ENCODE assay signal across 8 cellular contexts in genomic region chr2:96011129-96011455, GRCh38. TPM values are rescaled to one million over a fixed set of nuclear protein-coding genes. Genes with fewer than 3 reads are reported as not detected.
DNase-seq lines count a peak whose midpoint lies in the region; ATAC-seq and TF ChIP-seq lines count a peak whose summit lies in the region.
"Not testable (repeated sequence)": the region's sequence is repeated elsewhere in the genome, so short reads cannot be mapped to it uniquely, and the experiment has no call there.

No MANE protein-coding gene starts in this region.

- not testable (repeated sequence) for H3K4me3 ChIP-seq in KMS-11 (IDR thresholded peaks at IDR 0.05; ENCODE audit: insufficient read depth, low read depth, low read length); cardiac fibroblast (replicated peaks in 1 of 2; ENCODE audit: low read depth in 2 of 2, low read length in 2 of 2); right cardiac atrium (ENCODE audit: low read length); osteoblast (ENCODE audit: insufficient read depth, low read length); upper lobe of left lung

- TF ChIP-seq POLR2A in upper lobe of left lung (IDR thresholded peaks at IDR 0.05): not testable (repeated sequence)

- not testable (repeated sequence) for H3K9ac ChIP-seq in KMS-11

- POLR2A ChIA-PET in GM10248 (lab: Yijun Ruan, JAX): not testable (repeated sequence)

- not testable (repeated sequence) for DNase-seq in GM10248 (ENCODE audit: extremely low spot score); osteoblast (ENCODE audit: insufficient read length, low spot score, missing footprints)
- DNase-seq in HCEC 1CT (peak; percentile 34), cardiac fibroblast (ENCODE audit: low read depth in 2 of 2) (peak; percentile 15 to 24), right cardiac atrium (peak in 2 of 3 donors; percentile 63 to 70), upper lobe of left lung (peak in 1 of 2 donors; percentile 57)
- peak; percentile 38 for DNase-seq in activated CD4-positive, alpha-beta T cell treated with anti-CD3 and anti-CD28 coated beads for 48 hours

- intact Hi-C loops in right cardiac atrium (cut with DNase I): not testable (repeated sequence)

- not testable (repeated sequence) for H3K4me2 ChIP-seq in KMS-11; osteoblast (ENCODE audit: insufficient read depth, low read length)

- not testable (repeated sequence) for TF ChIP-seq EP300 in upper lobe of left lung (IDR thresholded peaks at IDR 0.05)

- WGBS in right cardiac atrium: 48% methylated on average over 4 of the region's 4 CpGs
- WGBS in upper lobe of left lung, 2 donors: 21 to 32% methylated on average over 3 to 4 of the region's 4 CpGs

- H3K27me3 ChIP-seq in KMS-11 (ENCODE audit: insufficient read depth, low read depth); right cardiac atrium (ENCODE audit: control insufficient read depth, insufficient read depth); upper lobe of left lung: not testable (repeated sequence)
- H3K27me3 ChIP-seq in osteoblast (ENCODE audit: insufficient read depth, low read length): peaks cover 10% of the 10 kb centered on the region

- CTCF ChIA-PET in GM10248 (lab: Yijun Ruan, JAX): not testable (repeated sequence)

- not testable (repeated sequence) for H3K79me2 ChIP-seq in KMS-11 (ENCODE audit: insufficient read depth, low read depth); osteoblast (ENCODE audit: insufficient read depth, low read length)

- H4K20me1 ChIP-seq in KMS-11 (ENCODE audit: insufficient read depth); osteoblast (ENCODE audit: insufficient read depth, low read length): not testable (repeated sequence)

- not testable (repeated sequence) for H3K9me3 ChIP-seq in right cardiac atrium (ENCODE audit: control insufficient read depth, low read length); osteoblast (ENCODE audit: low read depth, low read length); upper lobe of left lung

- not testable (repeated sequence) for H3K36me3 ChIP-seq in KMS-11 (ENCODE audit: insufficient read depth); osteoblast (ENCODE audit: insufficient read depth, low read length); upper lobe of left lung

- H2AFZ ChIP-seq in KMS-11 (ENCODE audit: low read depth): peak overlapping the region; percentile 26; the same call in 1 of the 2 replicates
- H2AFZ ChIP-seq in osteoblast (ENCODE audit: low read length): not testable (repeated sequence)

- not testable (repeated sequence) for H3K27ac ChIP-seq in KMS-11; right cardiac atrium (ENCODE audit: low read length); osteoblast (ENCODE audit: low read depth, low read length)
- peak overlapping the region in 1 of 4 donors; percentile 34 for H3K27ac ChIP-seq in upper lobe of left lung

- H3K4me1 ChIP-seq in KMS-11 (ENCODE audit: low read depth, poor library complexity, severe bottlenecking); right cardiac atrium (ENCODE audit: control insufficient read depth, insufficient read depth, low read length); osteoblast (ENCODE audit: insufficient read depth, low read length); upper lobe of left lung: not testable (repeated sequence)

- TF ChIP-seq CTCF in GM10248 (IDR thresholded peaks at IDR 0.05; ENCODE audit: control extremely low read depth, extremely low read depth, low read depth, missing control alignments) (peak; percentile 27), cardiac fibroblast (IDR thresholded peaks at IDR 0.05; ENCODE audit: low read depth, low read length) (peak; percentile 32), osteoblast (IDR thresholded peaks at IDR 0.05; ENCODE audit: extremely low read depth, low read depth, low read length) (peak; percentile 19), upper lobe of left lung (IDR thresholded peaks at IDR 0.05) (peak in 1 of 6 experiments; percentile 9)
- not testable (repeated sequence) for TF ChIP-seq CTCF in KMS-11 (conservative IDR thresholded peaks at IDR 0.05; ENCODE audit: low read depth, low read length)

- ATAC-seq in right cardiac atrium: peak; percentile 34 to 40
- peak; percentile 21 to 47 for ATAC-seq in upper lobe of left lung (ENCODE audit: low FRiP score in 2 of 2)

RNA-seq across cellular contexts. Expression of gene ANKRD36C, which starts 19.5 kb away (rescaled TPM):
- total RNA-seq in right cardiac atrium (10 to 100 TPM; 10.2 to 11.2 (median 10.6) TPM), osteoblast (42.7 and 53.6 TPM in 2 replicates), upper lobe of left lung (10 to 100 TPM; 13.1 to 62.9 (median 30.7) TPM)
- 3.1 TPM for polyA plus RNA-seq in right cardiac atrium

RNA-seq across cellular contexts. Expression of gene GPAT2, which starts 23.6 kb away (rescaled TPM):
- total RNA-seq in right cardiac atrium (1 to 10 TPM; 1.7 to 3.1 (median 2.0) TPM), osteoblast (2.2 and 9.4 TPM in 2 replicates), upper lobe of left lung (1 to 10 TPM in 4 of 6 donors, under 1 TPM in 1, not detected in 1; 0.10 to 8.9 (median 3.5) TPM)
- 1.1 TPM for polyA plus RNA-seq in right cardiac atrium
